In the genomic region with DNA sequence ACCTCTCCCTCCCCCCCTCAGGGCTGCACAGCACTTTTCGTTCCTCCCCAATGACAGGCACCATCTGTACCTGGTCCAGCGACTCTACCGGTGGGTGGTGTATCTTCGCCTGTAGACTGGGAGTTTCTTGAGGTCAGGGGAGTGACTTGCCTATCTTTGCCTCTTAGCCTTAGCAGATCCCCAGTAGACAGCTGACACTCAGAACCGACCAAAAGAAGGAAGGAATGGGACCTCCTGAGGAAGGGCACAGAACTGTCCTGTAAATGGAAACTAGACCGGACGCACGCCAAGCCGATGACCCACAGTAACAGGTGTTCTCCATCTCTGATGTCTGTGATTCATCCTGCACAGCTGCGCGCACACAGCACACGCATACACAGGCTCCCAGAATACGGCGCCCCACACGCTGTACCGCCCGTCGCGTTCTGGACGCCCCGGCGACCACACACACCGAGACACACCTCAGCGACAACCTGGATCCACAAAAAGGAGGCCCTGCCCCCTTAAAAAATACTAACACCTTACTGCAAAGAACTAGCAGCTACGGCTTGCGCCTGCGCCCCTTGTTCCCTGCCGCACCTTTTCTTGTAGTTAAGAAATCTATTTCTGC, we compare ENCODE assay signal across 8 cellular contexts. TPM values are rescaled to one million over a fixed set of nuclear protein-coding genes. Genes with fewer than 3 reads are reported as not detected.
DNase-seq lines count a peak whose midpoint lies in the region; ATAC-seq, FAIRE-seq and TF ChIP-seq lines count a peak whose summit lies in the region.

No MANE protein-coding gene starts in this region.

- no peaks in the 10 kb centered on the region; the same call in none of the 2 replicates for H3K9me3 ChIP-seq in SJCRH30 (replicated peaks)
- no peaks in the 10 kb centered on the region for H3K9me3 ChIP-seq in astrocyte (ENCODE audit: insufficient read depth, low read depth, low read length)
- H3K9me3 ChIP-seq in iPS-18c (ENCODE audit: control insufficient read depth, insufficient read depth, low read length): peaks cover 2% of the 10 kb centered on the region
- H3K9me3 ChIP-seq in skeletal muscle satellite cell (replicated peaks; ENCODE audit: low read length): no peaks in the 10 kb centered on the region

- peaks cover 9% of the 10 kb centered on the region for H3K4me1 Mint-ChIP-seq in astrocyte (ENCODE audit: low read depth, unreplicated experiment)

- H3K27ac ChIP-seq in SJCRH30 (peak overlapping the region; percentile 90), astrocyte (ENCODE audit: low read depth, low read length) (no peak overlapping the region)

- peaks cover 6% of the 10 kb centered on the region for H4K20me1 ChIP-seq in astrocyte (ENCODE audit: insufficient read depth, low read length)

- H3K27ac Mint-ChIP-seq in astrocyte (ENCODE audit: unreplicated experiment): no peak overlapping the region

- no peak for FAIRE-seq in astrocyte (lab: Jason Lieb, UNC)

- peak; percentile 65 for ATAC-seq in GM19463 (IDR thresholded peaks at IDR 0.05; ENCODE audit: unreplicated experiment)
- ATAC-seq in HG03565 (IDR thresholded peaks at IDR 0.05; ENCODE audit: unreplicated experiment): peak; percentile 40

- H3K27me3 ChIP-seq in SJCRH30: no peaks in the 10 kb centered on the region
- H3K27me3 ChIP-seq in astrocyte (ENCODE audit: insufficient read depth, low read length): peaks cover 43% of the 10 kb centered on the region
- H3K27me3 ChIP-seq in skeletal muscle satellite cell (ENCODE audit: control insufficient read depth, insufficient read depth, low read length): peaks cover 24% of the 10 kb centered on the region

- H3K27me3 Mint-ChIP-seq in astrocyte (ENCODE audit: low read depth, unreplicated experiment): peaks cover 10% of the 10 kb centered on the region

- peak overlapping the region; percentile 89 for H3K4me2 ChIP-seq in astrocyte (ENCODE audit: low read length)
- peak overlapping the region; percentile 84 for H3K4me2 ChIP-seq in skeletal muscle satellite cell (ENCODE audit: low read length)

- H2AFZ ChIP-seq in astrocyte (ENCODE audit: low read depth, low read length): peak overlapping the region; percentile 66

- peak overlapping the region; percentile 35 for H3K9ac ChIP-seq in astrocyte (ENCODE audit: low read length)
- H3K9ac ChIP-seq in skeletal muscle satellite cell (ENCODE audit: low read depth, low read length): peak overlapping the region; percentile 72

- H3K9me3 Mint-ChIP-seq in astrocyte (ENCODE audit: unreplicated experiment): peaks cover 5% of the 10 kb centered on the region

- H3K4me3 ChIP-seq in SJCRH30 (peak overlapping the region; percentile 73), astrocyte (ENCODE audit: insufficient read depth, low read depth, low read length) (peak overlapping the region; percentile 54), iPS-18c (ENCODE audit: insufficient read depth, low read depth, low read length) (peak overlapping the region; percentile 82), skeletal muscle satellite cell (ENCODE audit: low read length) (peak overlapping the region; percentile 74)

- H3K36me3 ChIP-seq in SJCRH30 (no peaks in the 10 kb centered on the region; the same call in 1 of the 2 replicates), astrocyte (ENCODE audit: insufficient read depth, low read length) (no peaks in the 10 kb centered on the region), skeletal muscle satellite cell (ENCODE audit: insufficient read depth, low read length) (no peaks in the 10 kb centered on the region)

- H3K4me1 ChIP-seq in SJCRH30 (peaks cover 10% of the 10 kb centered on the region; the same call in 1 of the 2 replicates), astrocyte (ENCODE audit: insufficient read depth, low read length) (peaks cover 12% of the 10 kb centered on the region), skeletal muscle satellite cell (ENCODE audit: control insufficient read depth, insufficient read depth, low read length) (peaks cover 13% of the 10 kb centered on the region)

- TF ChIP-seq CTCF in astrocyte (IDR thresholded peaks at IDR 0.05; ENCODE audit: insufficient read depth, low read depth, low read length): no peak

- no peaks in the 10 kb centered on the region for H3K36me3 Mint-ChIP-seq in astrocyte (ENCODE audit: low read depth, unreplicated experiment)

- peak; percentile 60 for DNase-seq in Caki2 (ENCODE audit: low read depth)
- peak; percentile 89 to 92 for DNase-seq in SJCRH30
- DNase-seq in astrocyte (ENCODE audit: low read depth): peak; percentile 39
- no peak for DNase-seq in GF-D8 (lab: John Stamatoyannopoulos, UW)

- peak overlapping the region; percentile 93 for H3K4me3 Mint-ChIP-seq in astrocyte (ENCODE audit: unreplicated experiment)

- no peaks in the 10 kb centered on the region for H3K79me2 ChIP-seq in astrocyte (ENCODE audit: insufficient read depth, low read length)

- in situ Hi-C loops in Caki2 (cut with HindIII; ENCODE audit: low pct_unique_long_range_greater_than_20kb, low sequenced_read_pairs): no loop called here

RNA-seq across cellular contexts. Expression of gene TTC9, which starts 0.7 kb away (rescaled TPM):
- 4.5 and 4.8 TPM in 2 replicates for total RNA-seq in Caki2 (2014; rRNA removed; shearing (Covaris generic); ENCODE audit: low replicate concordance)
- 6.4 and 6.5 TPM in 2 replicates for total RNA-seq in SJCRH30 (2014; rRNA removed; shearing (Covaris generic))
- 6.9 and 8.4 TPM in 2 replicates for total RNA-seq in astrocyte
- under 0.01 and 1.7 TPM in 2 replicates for total RNA-seq in skeletal muscle satellite cell (2012; rRNA removed)

RNA-seq across cellular contexts. Expression of gene MED6, which starts 40.6 kb away (rescaled TPM):
- 25.8 and 38.1 TPM in 2 replicates for total RNA-seq in Caki2 (2014; rRNA removed; shearing (Covaris generic); ENCODE audit: low replicate concordance)
- total RNA-seq in SJCRH30 (2014; rRNA removed; shearing (Covaris generic)): 44.5 and 47.8 TPM in 2 replicates
- 43.4 and 43.5 TPM in 2 replicates for total RNA-seq in astrocyte
- total RNA-seq in skeletal muscle satellite cell (2012; rRNA removed): 22.7 and 23.6 TPM in 2 replicates
